In genomic region chr10:36163827-36164226, GRCh38 we compare ENCODE assay signal across 25 cellular contexts.
A peak's percentile ranks its signal among the peaks of the same experiment; 100 is the strongest.
DNase-seq lines count a peak whose midpoint lies in the region; TF ChIP-seq lines count a peak whose summit lies in the region.
"Had no signal": no experiment of that assay in that cellular context is flagged by ENCODE, and none has a peak within 500 bp of the region (broad histone marks: within the 10 kb centered on the region; RNA-seq: fewer than 3 reads in every experiment).

No MANE protein-coding gene starts in this region.

- no peaks in the 10 kb centered on the region for H3K36me3 ChIP-seq in mesenchymal stem cell (ENCODE audit: control insufficient read depth in 1 of 2, insufficient read depth in 2 of 2, low read depth in 1 of 2, low read length in 2 of 2)
- H3K36me3 ChIP-seq in testis (ENCODE audit: low read depth, missing control alignments): no peaks in the 10 kb centered on the region
- H3K36me3 ChIP-seq: BLaER1, HAP-1, SJSA1 had no signal

- WGBS in mesenchymal stem cell: 95% methylated on average over 1 of the region's 2 CpGs
- WGBS in testis, 2 donors: 67 to 78% methylated on average over 2 of the region's 2 CpGs

- no peaks in the 10 kb centered on the region for H3K79me1 ChIP-seq in mesenchymal stem cell (replicated peaks; ENCODE audit: low read length, poor library complexity, severe bottlenecking)

- H3K4me3 ChIP-seq in fibroblast of mammary gland (ENCODE audit: control insufficient read depth, low read depth, low read length): no peak overlapping the region
- H3K4me3 ChIP-seq in mesenchymal stem cell (ENCODE audit: insufficient read depth in 1 of 2, low read depth in 1 of 2, low read length in 2 of 2): no peak overlapping the region
- no peak overlapping the region for H3K4me3 ChIP-seq in testis
- H3K4me3 ChIP-seq: BLaER1, GM23338, HAP-1, K562, SJSA1 had no signal

- TF ChIP-seq CTCF in fibroblast of mammary gland (conservative IDR thresholded peaks at IDR 0.05; ENCODE audit: control insufficient read depth, insufficient read depth, low read depth, low read length) (no peak), testis (IDR thresholded peaks at IDR 0.05) (no peak), mesothelial cell of epicardium (IDR thresholded peaks at IDR 0.05; ENCODE audit: unreplicated experiment) (no peak), GM13977 (IDR thresholded peaks at IDR 0.05; ENCODE audit: extremely low read depth, insufficient read depth, missing control alignments) (no peak)

- intact Hi-C loops in testis (cut with DNase I; ENCODE audit: low total_unique reads): no loop called here

- peaks cover 2% of the 10 kb centered on the region for H3K4me1 Mint-ChIP-seq in mesothelial cell of epicardium

- no peak overlapping the region for H2AK5ac ChIP-seq in mesenchymal stem cell (ENCODE audit: low read length, severe bottlenecking)

- no peak overlapping the region for H3K23ac ChIP-seq in mesenchymal stem cell (ENCODE audit: low read length in 2 of 2)

- H2BK5ac ChIP-seq in mesenchymal stem cell (ENCODE audit: low read depth, low read length, poor library complexity, severe bottlenecking): no peak overlapping the region

- no peaks in the 10 kb centered on the region for H3K9me3 ChIP-seq in mesenchymal stem cell (ENCODE audit: control insufficient read depth, low read length)
- no peaks in the 10 kb centered on the region for H3K9me3 ChIP-seq in testis
- H3K9me3 ChIP-seq: BLaER1, Caco-2, SJSA1 had no signal

- H3K9me3 Mint-ChIP-seq in mesothelial cell of epicardium: peaks cover 4% of the 10 kb centered on the region
- H3K9me3 Mint-ChIP-seq: GM23338 had no signal

- H3K4ac ChIP-seq in mesenchymal stem cell (ENCODE audit: low read depth in 1 of 2, low read length in 2 of 2): no peak overlapping the region

- H3K27ac Mint-ChIP-seq in mesothelial cell of epicardium: no peak overlapping the region
- H3K27ac Mint-ChIP-seq: CD4-positive, alpha-beta T cell; GM23338 had no signal

- no peak overlapping the region for H3K9ac ChIP-seq in mesenchymal stem cell (ENCODE audit: low read length)
- H3K9ac ChIP-seq: BLaER1 had no signal

- H3K4me3 Mint-ChIP-seq in mesothelial cell of epicardium: no peak overlapping the region
- H3K4me3 Mint-ChIP-seq: CD4-positive, alpha-beta T cell; GM23338 had no signal

- H2BK12ac ChIP-seq in mesenchymal stem cell (ENCODE audit: low read length in 2 of 2): no peak overlapping the region

- no peak overlapping the region for H3K18ac ChIP-seq in mesenchymal stem cell (ENCODE audit: low read depth in 1 of 2, low read length in 2 of 2)

- H3K4me2 ChIP-seq in mesenchymal stem cell (ENCODE audit: low read length, poor library complexity, severe bottlenecking): no peak overlapping the region
- H3K4me2 ChIP-seq: BLaER1, GM23338 had no signal

- H4K8ac ChIP-seq in mesenchymal stem cell (ENCODE audit: low read length): no peak overlapping the region

- peak overlapping the region; percentile 25 for H4K91ac ChIP-seq in mesenchymal stem cell (ENCODE audit: low read length)

- no peaks in the 10 kb centered on the region for H3K27me3 Mint-ChIP-seq in mesothelial cell of epicardium (ENCODE audit: low read depth)
- H3K27me3 Mint-ChIP-seq: CD4-positive, alpha-beta T cell had no signal

- H3K27ac ChIP-seq in mesenchymal stem cell (ENCODE audit: low read length, poor library complexity, severe bottlenecking): no peak overlapping the region
- no peak overlapping the region for H3K27ac ChIP-seq in testis
- H3K27ac ChIP-seq: BLaER1, HL-60, SJSA1 had no signal

- in situ Hi-C loops in GM13977 (cut with MboI; ENCODE audit: low pct_unique_long_range_greater_than_20kb, low sequenced_read_pairs, unreplicated experiment): no loop called here

- H3K36me3 Mint-ChIP-seq in mesothelial cell of epicardium: no peaks in the 10 kb centered on the region

- DNase-seq in amniotic epithelial cell (ENCODE audit: low read depth) (peak; percentile 11), fibroblast of mammary gland (ENCODE audit: low read depth) (peak; percentile 54), mesenchymal stem cell (no peak), testis (peak; percentile 17), mesothelial cell of epicardium (ENCODE audit: low spot score in 2 of 2, unreplicated experiment in 2 of 2) (no peak), kidney tubule cell (ENCODE audit: low spot score) (no peak), GM13977 (ENCODE audit: low spot score) (no peak)
- DNase-seq: ACHN; Caco-2; CD4-positive, alpha-beta T cell; DMS 273 treated with DMSO at 0.1 percent for 48 hours; DMS79 treated with DMSO at 0.1 percent for 48 hours; MM.1S; NCI-H1048; NCI-H1417 treated with DMSO at 0.1 percent for 48 hours; NCI-H1930; NCI-H2227 treated with DMSO at 0.1 percent for 48 hours; NCI-H510A treated with DMSO at 0.1 percent for 48 hours; NCI-H748 treated with DMSO at 0.1 percent for 48 hours had no signal

- no peak overlapping the region for H2AFZ ChIP-seq in mesenchymal stem cell (ENCODE audit: low read depth, low read length)
- H2AFZ ChIP-seq: GM23338 had no signal

- H2BK120ac ChIP-seq in mesenchymal stem cell (ENCODE audit: low read depth, low read length): no peak overlapping the region

- no peak overlapping the region for H2BK15ac ChIP-seq in mesenchymal stem cell (ENCODE audit: low read depth, poor library complexity, severe bottlenecking)

- H3K4me1 ChIP-seq in mesenchymal stem cell (ENCODE audit: control insufficient read depth, insufficient read depth, low read depth, low read length): no peaks in the 10 kb centered on the region
- no peaks in the 10 kb centered on the region for H3K4me1 ChIP-seq in testis
- H3K4me1 ChIP-seq: BLaER1, Caco-2, HAP-1, SJSA1 had no signal

- H3K14ac ChIP-seq in mesenchymal stem cell (ENCODE audit: low read length in 2 of 2): no peak overlapping the region

- H3K27me3 ChIP-seq in mesenchymal stem cell (ENCODE audit: control insufficient read depth in 1 of 2, insufficient read depth in 1 of 2, low read length in 2 of 2) (no peaks in the 10 kb centered on the region), testis (no peaks in the 10 kb centered on the region)
- H3K27me3 ChIP-seq: BLaER1, SJSA1 had no signal

- no peak for TF ChIP-seq POLR2A in testis (IDR thresholded peaks at IDR 0.05)

Comparison
In these comparisons a context has a peak if more than half of its experiments do, and no peak if none do; other contexts are left out.
1. DNase-seq: peak in amniotic epithelial cell (single experiment), fibroblast of mammary gland (single experiment) and testis (single experiment); none in mesenchymal stem cell (single experiment), mesothelial cell of epicardium (0 of 2), kidney tubule cell (single experiment) and GM13977 (single experiment).